ENCODE assay signal across 20 cellular contexts in the genomic region with DNA sequence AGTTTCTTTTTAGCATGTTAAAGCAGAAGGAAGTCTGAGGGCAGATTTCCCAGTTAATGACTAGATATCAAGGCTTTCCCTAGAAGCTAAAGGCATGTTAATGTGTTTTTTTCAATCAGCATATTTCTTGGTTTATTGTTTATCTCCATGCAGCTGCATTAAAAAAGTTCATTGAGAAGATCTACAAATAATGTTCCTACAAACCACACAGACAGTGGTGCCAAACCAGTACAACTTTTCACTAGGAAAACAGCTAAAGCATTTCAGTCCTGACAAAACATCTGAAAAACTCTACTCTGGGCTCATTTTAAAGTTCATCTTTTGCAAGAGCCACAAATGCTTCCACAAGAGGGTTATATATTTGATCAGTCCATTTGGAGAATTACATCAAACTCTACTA.
"Had no signal": no experiment of that assay in that cellular context is flagged by ENCODE, and none has a peak within 500 bp of the region (broad histone marks: within the 10 kb centered on the region; RNA-seq: fewer than 3 reads in every experiment).

No MANE protein-coding gene starts in this region.

- H3K36me3 ChIP-seq: esophagus squamous epithelium, neutrophil, tibial nerve had no signal

- H3K4me3 Mint-ChIP-seq: activated T-helper 17 cell treated with anti-CD3 and anti-CD28 coated beads, Interleukin-2, amount 50 U/mL, for 72 hours; naive thymus-derived CD4-positive, alpha-beta T cell; T-cell had no signal

- H3K27ac ChIP-seq: coronary artery, esophagus squamous epithelium, foreskin keratinocyte, neutrophil, tibial nerve had no signal

- H3K27ac Mint-ChIP-seq: activated T-helper 17 cell treated with anti-CD3 and anti-CD28 coated beads, Interleukin-2, amount 50 U/mL, for 72 hours; naive thymus-derived CD4-positive, alpha-beta T cell; T-cell had no signal

- H3K27me3 Mint-ChIP-seq: activated T-helper 17 cell treated with anti-CD3 and anti-CD28 coated beads, Interleukin-2, amount 50 U/mL, for 72 hours; naive thymus-derived CD4-positive, alpha-beta T cell; T-cell had no signal

- DNase-seq: activated CD4-positive, alpha-beta T cell treated with anti-CD3 and anti-CD28 coated beads for 1 hour; activated CD4-positive, alpha-beta T cell treated with anti-CD3 and anti-CD28 coated beads, Interleukin-2, amount 50 U/mL, for 4 hours; activated naive CD4-positive, alpha-beta T cell treated with Interleukin-2 at 50 U/mL for 16 hours; aorta; caudate nucleus; effector CD4-positive, alpha-beta T cell; esophagus squamous epithelium; naive thymus-derived CD4-positive, alpha-beta T cell; posterior cingulate gyrus; stimulated activated CD4-positive, alpha-beta T cell treated with anti-CD3 and anti-CD28 coated beads, Interleukin-4, amount 100 ng/mL, for 4 hours; stimulated activated CD8-positive, alpha-beta memory T cell treated with anti-CD3 and anti-CD28 coated beads, Interleukin-4, amount 100 ng/mL, for 48 hours; stimulated activated naive CD4-positive, alpha-beta T cell treated with Interleukin-2 at 50 U/mL for 16 hours; substantia nigra; T-cell; T-helper 9 cell had no signal

- H3K4me1 Mint-ChIP-seq: activated T-helper 17 cell treated with anti-CD3 and anti-CD28 coated beads, Interleukin-2, amount 50 U/mL, for 72 hours; naive thymus-derived CD4-positive, alpha-beta T cell; T-cell had no signal

- H3K27me3 ChIP-seq: esophagus squamous epithelium, foreskin keratinocyte, tibial nerve had no signal

- H3K9me3 ChIP-seq: esophagus squamous epithelium, neutrophil, tibial nerve had no signal

- H3K4me3 ChIP-seq: coronary artery, esophagus squamous epithelium, tibial nerve had no signal

- H3K36me3 Mint-ChIP-seq: naive thymus-derived CD4-positive, alpha-beta T cell; T-cell had no signal
